ENCODE assay signal across 8 cellular contexts in the genomic region with DNA sequence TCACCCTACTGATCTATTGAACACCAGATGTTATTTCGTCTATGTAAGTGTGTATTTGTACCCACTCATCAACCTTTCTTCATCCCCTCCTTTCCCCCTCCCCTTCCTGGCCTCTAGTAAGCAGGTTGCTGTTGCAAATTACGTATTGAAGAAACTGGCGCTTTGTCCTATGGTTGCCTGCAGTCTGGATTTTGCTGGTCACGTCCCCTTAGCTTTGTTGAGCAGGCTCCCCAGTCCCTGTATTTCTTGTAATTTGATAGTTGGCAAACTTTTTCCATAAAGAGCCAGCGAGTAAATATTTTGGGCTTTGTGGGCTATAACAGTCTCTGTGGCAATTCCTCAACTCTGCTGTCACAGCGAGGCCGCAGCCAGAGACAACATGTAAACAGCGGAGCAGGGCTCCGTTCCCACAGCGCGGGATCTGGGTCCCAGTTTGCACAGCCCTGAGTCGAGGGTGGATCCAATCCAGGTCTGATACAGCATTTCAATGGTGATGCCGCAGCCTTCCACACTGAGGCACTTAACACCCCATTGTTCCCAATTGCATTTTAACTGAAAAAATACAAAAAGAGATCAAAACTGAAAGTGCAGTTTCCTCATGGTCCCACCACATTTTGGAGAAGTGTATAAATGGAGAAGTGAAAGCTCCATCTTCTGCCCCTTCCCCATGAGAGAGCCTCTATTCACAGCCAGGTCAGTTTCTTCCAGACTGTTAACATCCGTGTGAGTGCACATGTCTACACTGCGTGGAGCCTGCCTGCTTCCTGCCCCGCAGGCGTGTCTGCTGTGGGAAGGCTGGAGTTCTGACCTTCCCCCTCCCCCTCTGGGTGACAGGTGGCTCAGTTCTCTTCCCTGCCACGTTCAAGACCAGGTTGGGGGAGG.
DNase-seq lines count a peak whose midpoint lies in the region; ATAC-seq and TF ChIP-seq lines count a peak whose summit lies in the region.

No MANE protein-coding gene starts in this region.

- peak overlapping the region; percentile 54 for H3K4me3 Mint-ChIP-seq in CD4-positive, alpha-beta T cell

- H3K27ac ChIP-seq in CD4-positive, alpha-beta T cell (ENCODE audit: low read depth, low read length): no peak overlapping the region
- H3K27ac ChIP-seq in HCT116 (ENCODE audit: low read depth, low read length) (no peak overlapping the region), skeletal muscle tissue (ENCODE audit: low read depth, low read length) (peak overlapping the region; percentile 78)

- H3K9ac ChIP-seq in HCT116 (ENCODE audit: low read length): peak overlapping the region; percentile 26
- H3K9ac ChIP-seq in skeletal muscle tissue (ENCODE audit: low read depth in 1 of 3, low read length in 3 of 3): peak overlapping the region; percentile 12 to 66 (median 66)

- no peak for TF ChIP-seq POLR2A in HCT116 (IDR thresholded peaks at IDR 0.05; ENCODE audit: borderline replicate concordance, extremely low read depth, insufficient read depth, insufficient read length)

- no peaks in the 10 kb centered on the region for H3K36me3 Mint-ChIP-seq in CD4-positive, alpha-beta T cell (ENCODE audit: low read depth)

- no peak for ATAC-seq in CD4-positive, alpha-beta T cell (ENCODE audit: poor library complexity)
- ATAC-seq in HCT116: peak; percentile 20; the same call in 1 of the 2 replicates
- no peak for ATAC-seq in HG02885 (IDR thresholded peaks at IDR 0.05; ENCODE audit: poor library complexity, unreplicated experiment)
- no peak for ATAC-seq in HG03565 (IDR thresholded peaks at IDR 0.05; ENCODE audit: unreplicated experiment)

- H3K9me2 ChIP-seq in HCT116 (ENCODE audit: insufficient read depth): no peaks in the 10 kb centered on the region

- no peak overlapping the region for H3K27ac Mint-ChIP-seq in CD4-positive, alpha-beta T cell

- H3K27me3 ChIP-seq in CD4-positive, alpha-beta T cell (ENCODE audit: control insufficient read depth, insufficient read depth, low read length): peaks cover 13% of the 10 kb centered on the region
- H3K27me3 ChIP-seq in HCT116 (ENCODE audit: insufficient read depth, low read length): no peaks in the 10 kb centered on the region
- peaks cover 0 to 7% (median 0%) of the 10 kb centered on the region in 3 donors for H3K27me3 ChIP-seq in skeletal muscle tissue (ENCODE audit: control insufficient read depth in 3 of 3, insufficient read depth in 3 of 3, low read length in 3 of 3)

- no peaks in the 10 kb centered on the region for H3K9me3 ChIP-seq in CD4-positive, alpha-beta T cell (ENCODE audit: control insufficient read depth, low read length)
- H3K9me3 ChIP-seq in HCT116 (ENCODE audit: control insufficient read depth in 1 of 2, insufficient read depth in 1 of 2, low read depth in 1 of 2, low read length in 2 of 2) (no peaks in the 10 kb centered on the region), skeletal muscle tissue (ENCODE audit: control insufficient read depth in 3 of 3, low read length in 3 of 3) (no peaks in the 10 kb centered on the region)

- no peak for TF ChIP-seq CTCF in CD4-positive, alpha-beta T cell (IDR thresholded peaks at IDR 0.05)
- TF ChIP-seq CTCF in HCT116 (IDR thresholded peaks at IDR 0.05 in 2 of 3, conservative IDR thresholded peaks at IDR 0.05 in 1 of 3; ENCODE audit: borderline replicate concordance in 1 of 3, insufficient read depth in 1 of 3, low read depth in 2 of 3, low read length in 2 of 3): no peak

- no TSS peak for BruUV-seq in HCT116 (replicated peaks; lab: Mats Ljungman, UMichigan)

- H3K27me3 Mint-ChIP-seq in CD4-positive, alpha-beta T cell: peaks cover 29% of the 10 kb centered on the region

- DNase-seq in CD4-positive, alpha-beta T cell: no peak
- DNase-seq in HCT116 (ENCODE audit: low read depth, low spot score) (no peak), UCSD-AML1 (lab: John Stamatoyannopoulos, UW; ENCODE audit: unreplicated experiment) (peak; percentile 27), hepatic stellate cell (ENCODE audit: low spot score) (peak; percentile 43), NCI-H2081 (lab: John Stamatoyannopoulos, UW) (no peak)

- no peaks in the 10 kb centered on the region for H4K20me1 ChIP-seq in HCT116 (ENCODE audit: insufficient read depth)

- H3K4me1 ChIP-seq in HCT116 (ENCODE audit: control insufficient read depth in 1 of 2, insufficient read depth in 2 of 2, low read length in 2 of 2): peaks cover 14 to 23% of the 10 kb centered on the region in 2 experiments
- peaks cover 16 to 31% (median 19%) of the 10 kb centered on the region in 3 donors for H3K4me1 ChIP-seq in skeletal muscle tissue (ENCODE audit: control insufficient read depth in 3 of 3, insufficient read depth in 3 of 3, low read length in 3 of 3)

- peak overlapping the region; percentile 62 for H2AFZ ChIP-seq in HCT116 (ENCODE audit: low read depth, low read length, poor library complexity, severe bottlenecking)

- no peaks in the 10 kb centered on the region for H3K36me3 ChIP-seq in HCT116 (ENCODE audit: control insufficient read depth in 1 of 2, insufficient read depth in 2 of 2, low read length in 2 of 2)
- no peaks in the 10 kb centered on the region for H3K36me3 ChIP-seq in skeletal muscle tissue (ENCODE audit: control insufficient read depth in 3 of 3, insufficient read depth in 3 of 3, low read length in 3 of 3)

- H3K9me3 Mint-ChIP-seq in CD4-positive, alpha-beta T cell: no peaks in the 10 kb centered on the region

- no peak for TF ChIP-seq RAD21 in HCT116 (IDR thresholded peaks at IDR 0.05; ENCODE audit: low read depth)

- RAD21 ChIA-PET in HCT116 (lab: Charles Lee; ENCODE audit: low non-redundant PET in 1 of 2, low total read pairs in 2 of 2, uncharacterized antibody in 2 of 2, unreplicated experiment in 2 of 2): no interaction called here

- CTCF ChIA-PET in CD4-positive, alpha-beta T cell (lab: Charles Lee): interaction anchor here (1.0 to 1.7 kb wide), 3 partner anchors 9 to 131 kb away, joined by 3 to 8 read pairs (median 5); a partner anchor contains a TSS
- CTCF ChIA-PET in HCT116 (lab: Charles Lee): interaction anchor here (0.6 to 3.2 kb wide), 24 partner anchors 11 to 241 kb away, joined by 3 to 51 read pairs (median 7); a partner anchor contains a TSS

- intact Hi-C loops in CD4-positive, alpha-beta T cell (cut with DNase I, micrococcal nuclease): no loop called here
- intact Hi-C loops in HCT116 (cut with micrococcal nuclease): loop anchor here (5.0 kb wide), 1 partner anchor 91 kb away; a partner anchor contains a TSS

- H3K4me2 ChIP-seq in HCT116 (ENCODE audit: low read length): peak overlapping the region; percentile 97

- POLR2A ChIA-PET in CD4-positive, alpha-beta T cell (lab: Charles Lee): no interaction called here
- POLR2A ChIA-PET in HCT116 (lab: Charles Lee): interaction anchor here (1.3 kb wide), 1 partner anchor 92 kb away, joined by 7 read pairs; no protein-coding TSS in a partner anchor

- peak overlapping the region; percentile 48 to 59 for H3K4me3 ChIP-seq in HCT116 (replicated peaks in 1 of 2; ENCODE audit: low read depth in 1 of 2, low read length in 2 of 2)
- peak overlapping the region; percentile 55 to 68 (median 63) for H3K4me3 ChIP-seq in skeletal muscle tissue (ENCODE audit: low read length in 3 of 3)

- H3K79me2 ChIP-seq in HCT116 (ENCODE audit: insufficient read depth, low read length): no peaks in the 10 kb centered on the region

- H3K4me1 Mint-ChIP-seq in CD4-positive, alpha-beta T cell (ENCODE audit: low read depth): peaks cover 19% of the 10 kb centered on the region

TF ChIP-seq in HCT116, 20 proteins besides CTCF, POLR2A, EP300 and RAD21 (continues in another document):
- TF ChIP-seq YY1 (IDR thresholded peaks at IDR 0.05; ENCODE audit: extremely low read depth, insufficient replicate concordance, low read depth, low read length): no peak
- TF ChIP-seq, protein P1, sequence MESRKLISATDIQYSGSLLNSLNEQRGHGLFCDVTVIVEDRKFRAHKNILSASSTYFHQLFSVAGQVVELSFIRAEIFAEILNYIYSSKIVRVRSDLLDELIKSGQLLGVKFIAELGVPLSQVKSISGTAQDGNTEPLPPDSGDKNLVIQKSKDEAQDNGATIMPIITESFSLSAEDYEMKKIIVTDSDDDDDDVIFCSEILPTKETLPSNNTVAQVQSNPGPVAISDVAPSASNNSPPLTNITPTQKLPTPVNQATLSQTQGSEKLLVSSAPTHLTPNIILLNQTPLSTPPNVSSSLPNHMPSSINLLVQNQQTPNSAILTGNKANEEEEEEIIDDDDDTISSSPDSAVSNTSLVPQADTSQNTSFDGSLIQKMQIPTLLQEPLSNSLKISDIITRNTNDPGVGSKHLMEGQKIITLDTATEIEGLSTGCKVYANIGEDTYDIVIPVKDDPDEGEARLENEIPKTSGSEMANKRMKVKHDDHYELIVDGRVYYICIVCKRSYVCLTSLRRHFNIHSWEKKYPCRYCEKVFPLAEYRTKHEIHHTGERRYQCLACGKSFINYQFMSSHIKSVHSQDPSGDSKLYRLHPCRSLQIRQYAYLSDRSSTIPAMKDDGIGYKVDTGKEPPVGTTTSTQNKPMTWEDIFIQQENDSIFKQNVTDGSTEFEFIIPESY (IDR thresholded peaks at IDR 0.05; ENCODE audit: extremely low read depth, insufficient replicate concordance, low read length): no peak
- TF ChIP-seq JUND (IDR thresholded peaks at IDR 0.05): no peak
- TF ChIP-seq ZFX (IDR thresholded peaks at IDR 0.05): no peak
- no peak for TF ChIP-seq POLR2AphosphoS5 (IDR thresholded peaks at IDR 0.05; ENCODE audit: low read depth, low read length)
- TF ChIP-seq, protein P2, sequence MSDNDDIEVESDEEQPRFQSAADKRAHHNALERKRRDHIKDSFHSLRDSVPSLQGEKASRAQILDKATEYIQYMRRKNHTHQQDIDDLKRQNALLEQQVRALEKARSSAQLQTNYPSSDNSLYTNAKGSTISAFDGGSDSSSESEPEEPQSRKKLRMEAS (IDR thresholded peaks at IDR 0.05): no peak
- TF ChIP-seq SIN3A (IDR thresholded peaks at IDR 0.05; ENCODE audit: low read depth): no peak
- TF ChIP-seq, protein P3, sequence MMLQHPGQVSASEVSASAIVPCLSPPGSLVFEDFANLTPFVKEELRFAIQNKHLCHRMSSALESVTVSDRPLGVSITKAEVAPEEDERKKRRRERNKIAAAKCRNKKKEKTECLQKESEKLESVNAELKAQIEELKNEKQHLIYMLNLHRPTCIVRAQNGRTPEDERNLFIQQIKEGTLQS (IDR thresholded peaks at IDR 0.05): no peak
- TF ChIP-seq CBX3 (IDR thresholded peaks at IDR 0.05; ENCODE audit: low read depth): no peak

Comparison
In these comparisons a context has a peak if more than half of its experiments do, and no peak if none do; other contexts are left out.
1. DNase-seq: peak in UCSD-AML1 (single experiment) and hepatic stellate cell (single experiment); none in CD4-positive, alpha-beta T cell (0 of 10), HCT116 (single experiment) and NCI-H2081 (0 of 2).